Comparison of ENCODE assay signal across 14 cellular contexts in the genomic region with DNA sequence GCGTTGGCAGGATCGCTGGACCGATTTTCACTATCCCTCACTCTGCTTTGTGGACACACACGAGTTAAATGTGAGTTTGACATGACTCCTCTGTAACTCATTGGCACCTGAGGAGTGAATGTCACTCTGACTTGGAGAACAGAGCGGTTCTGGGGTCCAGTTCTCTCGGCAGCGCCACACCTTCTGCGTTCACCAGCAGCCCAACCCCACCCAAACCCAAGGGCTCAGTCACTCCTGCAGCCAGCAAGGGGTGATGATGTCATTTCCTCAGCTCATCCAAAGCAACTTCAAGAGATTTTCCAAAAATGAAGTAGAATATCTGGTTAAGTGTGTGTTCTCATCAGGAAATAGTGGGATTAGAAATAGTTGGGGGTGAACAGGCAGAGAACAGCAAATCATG. TPM values are rescaled to one million over a fixed set of nuclear protein-coding genes. Genes with fewer than 3 reads are reported as not detected.
"Had no signal": no experiment of that assay in that cellular context is flagged by ENCODE, and none has a peak within 500 bp of the region (broad histone marks: within the 10 kb centered on the region; RNA-seq: fewer than 3 reads in every experiment).

No MANE protein-coding gene starts in this region.

- DNase-seq: activated CD4-positive, alpha-beta T cell treated with anti-CD3 and anti-CD28 coated beads for 1 hour; activated CD4-positive, alpha-beta T cell treated with anti-CD3 and anti-CD28 coated beads, Interleukin-2, amount 50 U/mL, for 48 hours; amniotic stem cell; central memory CD4-positive, alpha-beta T cell; mammary epithelial cell; stimulated activated CD4-positive, alpha-beta T cell treated with anti-CD3 and anti-CD28 coated beads, Interleukin-1b, Interleukin-23, amount 100 ng/mL, for 48 hours had no signal

- H3K4me1 ChIP-seq: body of pancreas had no signal

- H3K4me3 ChIP-seq: body of pancreas, coronary artery, esophagus muscularis mucosa, stomach, thoracic aorta had no signal

- H3K27ac ChIP-seq: body of pancreas, neutrophil, thoracic aorta, VCaP had no signal

- ATAC-seq: body of pancreas, SK-N-SH treated with all-trans-retinoic acid at 6 μM for 48 hours had no signal

- H3K9me3 ChIP-seq: body of pancreas, esophagus muscularis mucosa, neutrophil, stomach, thoracic aorta had no signal

- H3K27me3 ChIP-seq: body of pancreas, esophagus muscularis mucosa had no signal

- H3K36me3 ChIP-seq: neutrophil, thoracic aorta had no signal

RNA-seq across cellular contexts. Expression of gene ADGRD1, which starts 36.3 kb away (rescaled TPM):
- total RNA-seq: mammary epithelial cell had no signal
- polyA plus RNA-seq: mammary epithelial cell had no signal
